13 cellular contexts compared by ENCODE assay signal in the genomic region with DNA sequence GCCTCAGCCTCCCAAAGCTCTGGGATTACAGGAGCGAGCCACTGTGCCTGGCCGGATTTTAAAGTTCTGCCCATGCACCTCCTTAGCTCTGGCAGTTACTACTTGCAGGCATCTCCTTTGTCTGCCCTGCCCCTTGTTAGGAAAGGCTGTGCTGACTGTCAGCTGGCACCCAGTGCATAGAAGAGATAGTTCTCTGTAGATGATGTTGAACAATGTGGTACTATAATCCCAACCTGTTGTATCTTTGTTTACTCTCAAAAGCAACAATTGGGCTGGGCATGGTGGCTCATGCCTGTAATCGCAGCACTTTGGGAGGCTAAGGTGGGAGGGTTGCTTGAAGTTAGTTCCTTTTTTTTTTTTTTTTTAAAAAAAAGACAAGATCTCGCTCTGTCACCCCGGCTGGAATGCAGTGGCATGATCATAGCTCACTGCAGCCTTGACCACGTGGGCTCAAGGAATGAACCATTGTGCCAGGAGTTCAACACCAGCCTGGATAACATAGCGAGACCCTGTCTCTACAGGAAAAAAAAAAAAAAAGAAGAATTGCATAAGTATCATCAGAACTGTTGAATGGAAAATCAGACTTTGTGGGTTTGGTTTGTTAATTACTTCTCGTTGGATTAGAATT. TPM values are rescaled to one million over a fixed set of nuclear protein-coding genes. Genes with fewer than 3 reads are reported as not detected.
DNase-seq lines count a peak whose midpoint lies in the region; ATAC-seq and TF ChIP-seq lines count a peak whose summit lies in the region.
"Had no signal": no experiment of that assay in that cellular context is flagged by ENCODE, and none has a peak within 500 bp of the region (broad histone marks: within the 10 kb centered on the region; RNA-seq: fewer than 3 reads in every experiment).

No MANE protein-coding gene starts in this region.

- H3K9me3 ChIP-seq in SK-N-SH: no peaks in the 10 kb centered on the region
- H3K9me3 ChIP-seq: upper lobe of left lung had no signal

- peaks cover 49% of the 10 kb centered on the region for H4K20me1 ChIP-seq in SK-N-SH (ENCODE audit: insufficient read depth)

- H3F3A ChIP-seq in SK-N-SH (replicated peaks; ENCODE audit: insufficient read depth): peaks cover 32% of the 10 kb centered on the region

- no peaks in the 10 kb centered on the region for H3K27me3 Mint-ChIP-seq in memory B cell
- H3K27me3 Mint-ChIP-seq in activated T-cell treated with anti-CD3 and anti-CD28 coated beads, Interleukin-2, amount 50 U/mL, for 72 hours (ENCODE audit: low read depth): peaks cover 6% of the 10 kb centered on the region

- no peaks in the 10 kb centered on the region for H3K36me3 Mint-ChIP-seq in memory B cell
- peaks cover 0 to 4% of the 10 kb centered on the region in 2 donors for H3K36me3 Mint-ChIP-seq in activated T-cell treated with anti-CD3 and anti-CD28 coated beads, Interleukin-2, amount 50 U/mL, for 72 hours (ENCODE audit: insufficient read depth in 2 of 2)

- H3K27ac ChIP-seq in HL-60 (replicated peaks) (no peak overlapping the region), SK-N-SH (ENCODE audit: low read depth in 2 of 2, low read length in 1 of 2) (no peak overlapping the region)
- H3K27ac ChIP-seq: coronary artery had no signal

- no peak overlapping the region; the same call in 1 of the 2 replicates for H3K4me2 ChIP-seq in SK-N-SH
- H3K4me2 ChIP-seq: smooth muscle cell had no signal

- H3K4me1 Mint-ChIP-seq in memory B cell: peaks cover 31% of the 10 kb centered on the region
- peaks cover 89% of the 10 kb centered on the region for H3K4me1 Mint-ChIP-seq in activated T-cell treated with anti-CD3 and anti-CD28 coated beads, Interleukin-2, amount 50 U/mL, for 72 hours (ENCODE audit: low read depth)

- no peaks in the 10 kb centered on the region for H3K9me2 ChIP-seq in SK-N-SH

- no peaks in the 10 kb centered on the region for H3K36me3 ChIP-seq in SK-N-SH (replicated peaks in 1 of 2; ENCODE audit: control insufficient read depth in 1 of 2, insufficient read depth in 2 of 2, low read length in 1 of 2)
- H3K36me3 ChIP-seq: upper lobe of left lung had no signal

- TF ChIP-seq EP300 in SK-N-SH (IDR thresholded peaks at IDR 0.05; ENCODE audit: borderline replicate concordance in 1 of 2, low read depth in 1 of 2, low read length in 1 of 2): no peak

- H3K27me3 ChIP-seq in HL-60 (ENCODE audit: insufficient read depth, poor library complexity, severe bottlenecking) (no peaks in the 10 kb centered on the region), SK-N-SH (ENCODE audit: insufficient read depth) (no peaks in the 10 kb centered on the region)
- H3K27me3 ChIP-seq: upper lobe of left lung had no signal

- CTCF ChIA-PET in SK-N-SH (lab: Yijun Ruan, JAX): interaction anchor here (0.8 kb wide), 1 partner anchor 8 kb away, joined by 3 read pairs; no protein-coding TSS in a partner anchor

- no peak for ATAC-seq in memory B cell (ENCODE audit: low read depth)
- no peak for ATAC-seq in activated T-cell treated with anti-CD3 and anti-CD28 coated beads, Interleukin-2, amount 50 U/mL, for 72 hours (replicated peaks in 1 of 2)
- ATAC-seq: activated CD8-positive, alpha-beta memory T cell treated with anti-CD3 and anti-CD28 coated beads, Interleukin-2, amount 10 ng/mL, durations not matched to agents 7 days and 5 days had no signal

- POLR2A ChIA-PET in SK-N-SH (lab: Yijun Ruan, JAX): no interaction called here

- no peak for TF ChIP-seq RAD21 in SK-N-SH (IDR thresholded peaks at IDR 0.05; ENCODE audit: low read length)

- H3K27ac Mint-ChIP-seq in memory B cell: no peak overlapping the region
- no peak overlapping the region for H3K27ac Mint-ChIP-seq in activated T-cell treated with anti-CD3 and anti-CD28 coated beads, Interleukin-2, amount 50 U/mL, for 72 hours
- H3K27ac Mint-ChIP-seq: activated CD8-positive, alpha-beta memory T cell treated with anti-CD3 and anti-CD28 coated beads, Interleukin-2, amount 10 ng/mL, durations not matched to agents 7 days and 5 days had no signal

- DNase-seq in AG10803 (ENCODE audit: low read depth): peak; percentile 57
- peak; percentile 23 to 45 for DNase-seq in HL-60 (ENCODE audit: low read depth in 1 of 2, low spot score in 1 of 2)
- no peak for DNase-seq in SK-N-SH
- no peak for DNase-seq in memory B cell (ENCODE audit: low spot score in 2 of 2)
- no peak for DNase-seq in NCI-H1694 (lab: John Stamatoyannopoulos, UW)
- no peak for DNase-seq in activated T-cell treated with anti-CD3 and anti-CD28 coated beads, Interleukin-2, amount 50 U/mL, for 72 hours
- DNase-seq in glomerular visceral epithelial cell (ENCODE audit: extremely low spot score): no peak
- DNase-seq in cortex of kidney (lab: John Stamatoyannopoulos, UW): no peak
- DNase-seq: activated CD8-positive, alpha-beta memory T cell treated with anti-CD3 and anti-CD28 coated beads, Interleukin-2, amount 10 ng/mL, durations not matched to agents 7 days and 5 days; NCI-H2029; upper lobe of left lung had no signal

- H2AFZ ChIP-seq in SK-N-SH (ENCODE audit: low read depth): no peak overlapping the region

- peaks cover 26 to 32% of the 10 kb centered on the region in 2 experiments; a peak in 3 of 4 replicates for H3K4me1 ChIP-seq in SK-N-SH (ENCODE audit: control insufficient read depth in 1 of 2, insufficient read depth in 2 of 2, low read depth in 1 of 2, low read length in 1 of 2)

- H3K79me2 ChIP-seq in SK-N-SH (ENCODE audit: insufficient read depth): peaks cover 100% of the 10 kb centered on the region

- H3K4me3 ChIP-seq in AG10803 (ENCODE audit: low read length) (no peak overlapping the region), HL-60 (replicated peaks; ENCODE audit: insufficient read depth, low read length) (no peak overlapping the region), SK-N-SH (ENCODE audit: low read depth in 2 of 2, low read length in 1 of 2) (no peak overlapping the region)
- H3K4me3 ChIP-seq: coronary artery, smooth muscle cell, upper lobe of left lung had no signal

- H3K9me3 Mint-ChIP-seq in memory B cell: no peaks in the 10 kb centered on the region
- H3K9me3 Mint-ChIP-seq in activated T-cell treated with anti-CD3 and anti-CD28 coated beads, Interleukin-2, amount 50 U/mL, for 72 hours: no peaks in the 10 kb centered on the region

- 80% methylated on average over 8 of the region's 8 CpGs for WGBS in SK-N-SH (ENCODE audit: low lambda C conversion rate)

- H3K4me3 Mint-ChIP-seq in memory B cell: peak overlapping the region; percentile 17
- no peak overlapping the region for H3K4me3 Mint-ChIP-seq in activated T-cell treated with anti-CD3 and anti-CD28 coated beads, Interleukin-2, amount 50 U/mL, for 72 hours
- H3K4me3 Mint-ChIP-seq: activated CD8-positive, alpha-beta memory T cell treated with anti-CD3 and anti-CD28 coated beads, Interleukin-2, amount 10 ng/mL, durations not matched to agents 7 days and 5 days had no signal

- no peak overlapping the region for H3K9ac ChIP-seq in SK-N-SH

- TF ChIP-seq CTCF in AG10803 (conservative IDR thresholded peaks at IDR 0.05; ENCODE audit: low read length) (no peak), HL-60 (IDR thresholded peaks at IDR 0.05; ENCODE audit: insufficient read depth, low read length) (no peak), SK-N-SH (IDR thresholded peaks at IDR 0.05) (no peak)

TF ChIP-seq in SK-N-SH, 30 proteins besides CTCF, POLR2A, EP300 and RAD21:
- no peak for TF ChIP-seq FOXM1 (IDR thresholded peaks at IDR 0.05; ENCODE audit: low read depth)
- TF ChIP-seq POLR2AphosphoS5 (IDR thresholded peaks at IDR 0.05; ENCODE audit: low read depth, low read length): no peak
- no peak for TF ChIP-seq GATA2 (CRISPR knock-in tag; IDR thresholded peaks at IDR 0.05)
- TF ChIP-seq, protein P1, sequence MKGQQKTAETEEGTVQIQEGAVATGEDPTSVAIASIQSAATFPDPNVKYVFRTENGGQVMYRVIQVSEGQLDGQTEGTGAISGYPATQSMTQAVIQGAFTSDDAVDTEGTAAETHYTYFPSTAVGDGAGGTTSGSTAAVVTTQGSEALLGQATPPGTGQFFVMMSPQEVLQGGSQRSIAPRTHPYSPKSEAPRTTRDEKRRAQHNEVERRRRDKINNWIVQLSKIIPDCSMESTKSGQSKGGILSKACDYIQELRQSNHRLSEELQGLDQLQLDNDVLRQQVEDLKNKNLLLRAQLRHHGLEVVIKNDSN (IDR thresholded peaks at IDR 0.05; ENCODE audit: borderline replicate concordance, low read depth): peak; percentile 44; the same call in 1 of the 2 replicates
- TF ChIP-seq YY1 (IDR thresholded peaks at IDR 0.05; ENCODE audit: low read depth): no peak
- TF ChIP-seq TCF12 (IDR thresholded peaks at IDR 0.05): no peak
- TF ChIP-seq, protein P2, sequence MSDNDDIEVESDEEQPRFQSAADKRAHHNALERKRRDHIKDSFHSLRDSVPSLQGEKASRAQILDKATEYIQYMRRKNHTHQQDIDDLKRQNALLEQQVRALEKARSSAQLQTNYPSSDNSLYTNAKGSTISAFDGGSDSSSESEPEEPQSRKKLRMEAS (IDR thresholded peaks at IDR 0.05; ENCODE audit: low read depth): no peak

RNA-seq across cellular contexts. Expression of a gene that starts 30.6 kb away (rescaled TPM):
- 115 and 127 TPM in 2 replicates for polyA plus RNA-seq in SK-N-SH (2012; rRNA removed)
- polyA plus RNA-seq in SK-N-SH (2012; cell fraction: cytosol; rRNA removed): 44.1 and 52.4 TPM in 2 replicates
- 397 and 536 TPM in 2 replicates for polyA plus RNA-seq in SK-N-SH (2012; cell fraction: nucleus; rRNA removed)
- total RNA-seq in activated T-cell treated with anti-CD3 and anti-CD28 coated beads, Interleukin-2, amount 50 U/mL, for 72 hours: 10 to 100 TPM; 46.1 to 56.7 TPM

Comparison
In these comparisons a context has a peak if more than half of its experiments do, and no peak if none do; other contexts are left out.
1. DNase-seq: peak in AG10803 (single experiment) and HL-60 (2 of 2); none in SK-N-SH (single experiment), memory B cell (0 of 2), NCI-H1694 (single experiment), activated T-cell treated with anti-CD3 and anti-CD28 coated beads, Interleukin-2, amount 50 U/mL, for 72 hours (0 of 2), glomerular visceral epithelial cell (single experiment) and cortex of kidney (single experiment).